Comparison of ENCODE assay signal across 8 cellular contexts in the genomic region with DNA sequence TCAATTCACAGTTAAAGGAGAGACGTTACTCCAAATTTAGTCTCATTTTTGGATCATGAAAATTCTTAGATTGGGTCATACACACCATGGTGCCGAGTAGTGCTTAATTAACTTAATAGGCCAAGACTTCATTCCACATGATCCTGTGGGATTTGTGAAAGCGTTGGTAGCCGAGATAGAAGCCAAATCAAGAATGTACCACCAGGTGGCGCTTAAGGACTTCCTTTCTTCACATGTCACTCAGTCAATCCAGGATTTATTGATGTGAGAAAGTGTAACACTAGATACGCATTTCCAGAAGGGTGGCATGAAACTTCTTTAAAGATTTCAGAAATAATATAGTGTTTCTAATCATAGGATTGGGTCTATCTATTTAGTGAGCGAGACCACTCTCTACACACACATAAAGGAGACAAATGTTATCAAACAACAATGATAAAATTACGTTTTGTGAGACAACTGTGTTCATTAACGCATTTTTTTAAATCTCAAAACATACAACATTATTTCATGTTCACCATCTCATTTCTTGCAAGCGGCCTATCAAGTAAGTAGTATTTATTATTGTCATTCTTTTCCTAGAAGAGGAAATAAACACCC.
A peak's percentile ranks its signal among the peaks of the same experiment; 100 is the strongest.
DNase-seq lines count a peak whose midpoint lies in the region; TF ChIP-seq lines count a peak whose summit lies in the region.

No MANE protein-coding gene starts in this region.

- no peaks in the 10 kb centered on the region for H3K79me2 ChIP-seq in parathyroid adenoma

- peak; percentile 46 for DNase-seq in stimulated activated CD4-positive, alpha-beta T cell treated with anti-CD3 and anti-CD28 coated beads, Interleukin-15, amount 100 ng/mL, for 24 hours
- DNase-seq in stimulated activated CD4-positive, alpha-beta T cell treated with anti-CD3 and anti-CD28 coated beads, Interleukin-4, amount 100 ng/mL, for 4 hours: no peak
- DNase-seq in H7 (peak; percentile 1), NB4 (ENCODE audit: low read depth) (peak; percentile 67), SW 1271 (lab: John Stamatoyannopoulos, UW) (peak; percentile 7 to 46), fibroblast of pulmonary artery (ENCODE audit: low read depth) (peak; percentile 57), T1000 (lab: John Stamatoyannopoulos, UW) (no peak)

- no peaks in the 10 kb centered on the region for H3K4me1 ChIP-seq in parathyroid adenoma

- TF ChIP-seq CTCF in NB4 (IDR thresholded peaks at IDR 0.05; ENCODE audit: low read depth, low read length): peak; percentile 71
- peak; percentile 58 for TF ChIP-seq CTCF in fibroblast of pulmonary artery (IDR thresholded peaks at IDR 0.05; ENCODE audit: low read length, missing control alignments)
- peak; percentile 32 for TF ChIP-seq CTCF in parathyroid adenoma (IDR thresholded peaks at IDR 0.05)

- H3K27me3 ChIP-seq in H7 (ENCODE audit: control insufficient read depth, insufficient read depth, low read length) (no peaks in the 10 kb centered on the region; the same call in 1 of the 2 replicates), parathyroid adenoma (ENCODE audit: control insufficient read depth, insufficient read depth, low read length) (no peaks in the 10 kb centered on the region)

- no peak overlapping the region for H3K27ac ChIP-seq in parathyroid adenoma

- H3K9ac ChIP-seq in parathyroid adenoma: no peak overlapping the region

- H3K36me3 ChIP-seq in H7 (replicated peaks; ENCODE audit: control insufficient read depth, insufficient read depth, low read length) (no peaks in the 10 kb centered on the region), parathyroid adenoma (ENCODE audit: control insufficient read depth, insufficient read depth, low read length) (no peaks in the 10 kb centered on the region)

- H3K4me3 ChIP-seq in H7 (ENCODE audit: insufficient read depth, low read depth, low read length) (no peak overlapping the region), NB4 (ENCODE audit: low read depth, low read length) (no peak overlapping the region), fibroblast of pulmonary artery (replicated peaks; ENCODE audit: low read depth, low read length) (no peak overlapping the region), parathyroid adenoma (ENCODE audit: low read depth, low read length) (no peak overlapping the region)

- no peaks in the 10 kb centered on the region for H3K9me3 ChIP-seq in parathyroid adenoma (ENCODE audit: control insufficient read depth, low read length)

- no peak overlapping the region for H3K4me2 ChIP-seq in parathyroid adenoma (ENCODE audit: low read length)

- no peak for TF ChIP-seq POLR2A in NB4 (IDR thresholded peaks at IDR 0.05; ENCODE audit: extremely low read depth, insufficient read length)

- no peak overlapping the region for H2AFZ ChIP-seq in parathyroid adenoma

Comparison
In these comparisons a context has a peak if more than half of its experiments do, and no peak if none do; other contexts are left out.
1. DNase-seq: peak in stimulated activated CD4-positive, alpha-beta T cell treated with anti-CD3 and anti-CD28 coated beads, Interleukin-15, amount 100 ng/mL, for 24 hours (single experiment), H7 (single experiment), NB4 (single experiment), SW 1271 (2 of 2) and fibroblast of pulmonary artery (single experiment); none in stimulated activated CD4-positive, alpha-beta T cell treated with anti-CD3 and anti-CD28 coated beads, Interleukin-4, amount 100 ng/mL, for 4 hours (0 of 2) and T1000 (single experiment).
2. Peak in every context shown above with its lines, with median percentiles within 50 percentile points of each other: CTCF ChIP-seq.